12 cellular contexts compared by ENCODE assay signal in genomic region chr4:182643801-182644311, GRCh38.
DNase-seq lines count a peak whose midpoint lies in the region; ATAC-seq and TF ChIP-seq lines count a peak whose summit lies in the region.
"Had no signal": no experiment of that assay in that cellular context is flagged by ENCODE, and none has a peak within 500 bp of the region (broad histone marks: within the 10 kb centered on the region; RNA-seq: fewer than 3 reads in every experiment).

No MANE protein-coding gene starts in this region.

- no peaks in the 10 kb centered on the region for H3K4me1 ChIP-seq in SJCRH30
- H3K4me1 ChIP-seq in psoas muscle, result peaks cover 21% of the 10 kb centered on the region
- H3K4me1 ChIP-seq in transverse colon, result no peaks in the 10 kb centered on the region

- TF ChIP-seq EP300 in transverse colon (IDR thresholded peaks at IDR 0.05; ENCODE audit: low read depth), result no peak

- TF ChIP-seq POLR2A in transverse colon (IDR thresholded peaks at IDR 0.05), result no peak

- 0 out of 2 replicates have a peak overlapping the region, but pooled peaks have one; percentile 8 for H3K27ac ChIP-seq in SJCRH30
- H3K27ac ChIP-seq in psoas muscle, result no peak overlapping the region
- no peak overlapping the region for H3K27ac ChIP-seq in transverse colon

- TF ChIP-seq CTCF in fibroblast of pulmonary artery (IDR thresholded peaks at IDR 0.05; ENCODE audit: low read length, missing control alignments) (peak; percentile 1), psoas muscle (IDR thresholded peaks at IDR 0.05) (no peak), transverse colon (IDR thresholded peaks at IDR 0.05) (no peak)

- 24 to 31% (median 26%) methylated on average over 3 of the region's 3 CpGs for WGBS in psoas muscle, 3 donors
- WGBS in transverse colon (ENCODE audit: low coverage in 1 of 2), 2 donors, result 73 to 83% methylated on average over 1 to 3 of the region's 3 CpGs

- no peak overlapping the region for H3K4me3 ChIP-seq in SJCRH30
- no peak overlapping the region for H3K4me3 ChIP-seq in fibroblast of pulmonary artery (replicated peaks; ENCODE audit: low read depth, low read length)
- H3K4me3 ChIP-seq in psoas muscle, result no peak overlapping the region
- H3K4me3 ChIP-seq in transverse colon, result no peak overlapping the region

- ATAC-seq in psoas muscle, result peak in 3 of 4 donors; percentile 49 to 95 (median 58)
- no peak for ATAC-seq in GM19351 (IDR thresholded peaks at IDR 0.05; ENCODE audit: unreplicated experiment)
- ATAC-seq: activated CD8-positive, alpha-beta T cell treated with anti-CD3 and anti-CD28 coated beads for 36 hours; esophagus mucosa had no signal

- DNase-seq in G401 (ENCODE audit: low spot score), result peak; percentile 49
- peak; percentile 2 for DNase-seq in SJCRH30
- peak; percentile 93 for DNase-seq in fibroblast of pulmonary artery (ENCODE audit: low read depth)
- no peak for DNase-seq in psoas muscle
- no peak for DNase-seq in NCI-H2196 (lab: John Stamatoyannopoulos, UW; ENCODE audit: unreplicated experiment)
- DNase-seq in stimulated activated CD4-positive, alpha-beta T cell treated with anti-CD3 and anti-CD28 coated beads, Interleukin-2, amount 100 ng/mL, for 48 hours, result no peak
- no peak for DNase-seq in transverse colon
- DNase-seq: activated CD8-positive, alpha-beta T cell treated with anti-CD3 and anti-CD28 coated beads for 36 hours; DND-41; NCI-H524 treated with DMSO at 0.1 percent for 48 hours had no signal

- no peaks in the 10 kb centered on the region for H3K9me3 ChIP-seq in SJCRH30 (replicated peaks)
- H3K9me3 ChIP-seq in psoas muscle, result peaks cover 10% of the 10 kb centered on the region
- no peaks in the 10 kb centered on the region for H3K9me3 ChIP-seq in transverse colon

- H3K36me3 ChIP-seq in SJCRH30 (no peaks in the 10 kb centered on the region), psoas muscle (ENCODE audit: insufficient read depth in 1 of 2, low read depth in 1 of 2) (no peaks in the 10 kb centered on the region), transverse colon (no peaks in the 10 kb centered on the region)

- in situ Hi-C loops in G401 (cut with HindIII; ENCODE audit: low sequenced_read_pairs), result no loop called here
- in situ Hi-C loops in transverse colon (cut with MboI; ENCODE audit: low pct_ligation_motif_present in 1 of 4, low pct_unique_long_range_greater_than_20kb in 1 of 4, low sequenced_read_pairs in 3 of 4), result no loop called here

- no peaks in the 10 kb centered on the region for H3K27me3 ChIP-seq in SJCRH30
- no peaks in the 10 kb centered on the region for H3K27me3 ChIP-seq in psoas muscle (ENCODE audit: insufficient read depth in 3 of 3, low read length in 2 of 3)
- no peaks in the 10 kb centered on the region for H3K27me3 ChIP-seq in transverse colon

- intact Hi-C loops in psoas muscle (cut with DNase I) (no loop called here), transverse colon (cut with DNase I; ENCODE audit: low total_unique reads) (no loop called here)

Comparison
In these comparisons a context has a peak if more than half of its experiments do, and no peak if none do; other contexts are left out.
1. DNase-seq: peak in G401 (single experiment), SJCRH30 (2 of 2) and fibroblast of pulmonary artery (single experiment); none in psoas muscle (0 of 2), NCI-H2196 (single experiment), stimulated activated CD4-positive, alpha-beta T cell treated with anti-CD3 and anti-CD28 coated beads, Interleukin-2, amount 100 ng/mL, for 48 hours (0 of 2) and transverse colon (single experiment).